8 cellular contexts compared by ENCODE assay signal in genomic region chr15:72272997-72273352, GRCh38. TPM values are rescaled to one million over a fixed set of nuclear protein-coding genes. Genes with fewer than 3 reads are reported as not detected.
DNase-seq lines count a peak whose midpoint lies in the region; ATAC-seq lines count a peak whose summit lies in the region.

No MANE protein-coding gene starts in this region.

- DNase-seq in activated CD4-positive, alpha-beta T cell treated with anti-CD3 and anti-CD28 coated beads for 36 hours, result no peak
- DNase-seq in activated CD4-positive, alpha-beta T cell treated with anti-CD3 and anti-CD28 coated beads for 48 hours, result no peak
- DNase-seq in activated T-helper 2 cell treated with anti-CD3 and anti-CD28 coated beads, Interferon-gamma antibody, Interleukin-2, Interleukin-4, amounts not matched to agents 10 μg/mL and 5 μg/mL and 100 μg/mL, durations not matched to agents 14 hours and 24 hours and 36 hours (ENCODE audit: low spot score), result no peak
- DNase-seq in NAMALWA (ENCODE audit: low spot score) (no peak), MV-4-11 (lab: John Stamatoyannopoulos, UW) (no peak), SIG-M5 treated with dmso at 0.1 percent for 504 hours (lab: John Stamatoyannopoulos, UW; ENCODE audit: unreplicated experiment) (no peak)

- peak overlapping the region; percentile 92 for H3K27ac Mint-ChIP-seq in activated CD4-positive, alpha-beta T cell treated with anti-CD3 and anti-CD28 coated beads for 36 hours
- peak overlapping the region; percentile 76 for H3K27ac Mint-ChIP-seq in activated T-helper 2 cell treated with anti-CD3 and anti-CD28 coated beads, Interferon-gamma antibody, Interleukin-2, Interleukin-4, amounts not matched to agents 10 μg/mL and 5 μg/mL and 100 μg/mL, durations not matched to agents 14 hours and 24 hours and 36 hours

- peak; percentile 3 for ATAC-seq in activated CD4-positive, alpha-beta T cell treated with anti-CD3 and anti-CD28 coated beads for 36 hours

- H3K27me3 ChIP-seq in iPS-20b (ENCODE audit: insufficient read depth, low read length) (peaks cover 23% of the 10 kb centered on the region), subcutaneous abdominal adipose tissue (ENCODE audit: control insufficient read depth in 5 of 5, insufficient read depth in 4 of 5, low read length in 5 of 5) (no peaks in the 10 kb centered on the region)

- POLR2A ChIA-PET in activated CD4-positive, alpha-beta T cell treated with anti-CD3 and anti-CD28 coated beads for 36 hours (lab: Charles Lee), result interaction anchor here (1.1 kb wide), 1 partner anchor 46 kb away, joined by 6 read pairs; no protein-coding TSS in a partner anchor

- H3K27me3 Mint-ChIP-seq in activated CD4-positive, alpha-beta T cell treated with anti-CD3 and anti-CD28 coated beads for 36 hours, result no peaks in the 10 kb centered on the region
- H3K27me3 Mint-ChIP-seq in activated T-helper 2 cell treated with anti-CD3 and anti-CD28 coated beads, Interferon-gamma antibody, Interleukin-2, Interleukin-4, amounts not matched to agents 10 μg/mL and 5 μg/mL and 100 μg/mL, durations not matched to agents 14 hours and 24 hours and 36 hours (ENCODE audit: low read depth), result peaks cover 6% of the 10 kb centered on the region

- no peaks in the 10 kb centered on the region for H3K9me3 ChIP-seq in iPS-20b (ENCODE audit: insufficient read depth, low read depth, low read length)
- H3K9me3 ChIP-seq in subcutaneous abdominal adipose tissue (ENCODE audit: control insufficient read depth in 5 of 5, low read length in 5 of 5), result no peaks in the 10 kb centered on the region

- H3K4me1 Mint-ChIP-seq in activated CD4-positive, alpha-beta T cell treated with anti-CD3 and anti-CD28 coated beads for 36 hours, result peaks cover 35% of the 10 kb centered on the region
- H3K4me1 Mint-ChIP-seq in activated T-helper 2 cell treated with anti-CD3 and anti-CD28 coated beads, Interferon-gamma antibody, Interleukin-2, Interleukin-4, amounts not matched to agents 10 μg/mL and 5 μg/mL and 100 μg/mL, durations not matched to agents 14 hours and 24 hours and 36 hours (ENCODE audit: low read depth), result peaks cover 32% of the 10 kb centered on the region

- intact Hi-C loops in activated CD4-positive, alpha-beta T cell treated with anti-CD3 and anti-CD28 coated beads for 36 hours (cut with DNase I, micrococcal nuclease), result loop anchor here (1.0 to 10.0 kb wide), 14 partner anchors 42 to 1722 kb away; partner anchors contain the start of genes MYO9A (in 2 of the 2), SENP8 (in 2 of the 2), ADPGK (in 1 of the 2) and ARIH1 (in 1 of the 2)
- intact Hi-C loops in activated T-helper 2 cell treated with anti-CD3 and anti-CD28 coated beads, Interferon-gamma antibody, Interleukin-2, Interleukin-4, amounts not matched to agents 10 μg/mL and 5 μg/mL and 100 μg/mL, durations not matched to agents 14 hours and 24 hours and 36 hours (cut with micrococcal nuclease), result loop anchor here (1.0 to 5.0 kb wide), 6 partner anchors 41 to 199 kb away; partner anchors contain the start of genes ARIH1, HEXA, MYO9A and SENP8

- CTCF ChIA-PET in activated CD4-positive, alpha-beta T cell treated with anti-CD3 and anti-CD28 coated beads for 36 hours (lab: Charles Lee), result interaction anchor here (0.5 to 2.7 kb wide), 11 partner anchors 12 to 405 kb away, joined by 3 to 18 read pairs (median 3); no protein-coding TSS in a partner anchor

- H3K9ac ChIP-seq in iPS-20b (ENCODE audit: low read depth, low read length) (peak overlapping the region; percentile 65; the same call in 1 of the 2 replicates), subcutaneous abdominal adipose tissue (ENCODE audit: low read length in 5 of 5) (peak overlapping the region in 4 of 5 donors; percentile 11 to 80 (median 68))

- H3K36me3 Mint-ChIP-seq in activated CD4-positive, alpha-beta T cell treated with anti-CD3 and anti-CD28 coated beads for 36 hours (ENCODE audit: low read depth), result peaks cover 15% of the 10 kb centered on the region
- H3K36me3 Mint-ChIP-seq in activated T-helper 2 cell treated with anti-CD3 and anti-CD28 coated beads, Interferon-gamma antibody, Interleukin-2, Interleukin-4, amounts not matched to agents 10 μg/mL and 5 μg/mL and 100 μg/mL, durations not matched to agents 14 hours and 24 hours and 36 hours (ENCODE audit: low read depth), result peaks cover 22% of the 10 kb centered on the region

- H3K9me3 Mint-ChIP-seq in activated CD4-positive, alpha-beta T cell treated with anti-CD3 and anti-CD28 coated beads for 36 hours (ENCODE audit: low read depth), result no peaks in the 10 kb centered on the region
- H3K9me3 Mint-ChIP-seq in activated T-helper 2 cell treated with anti-CD3 and anti-CD28 coated beads, Interferon-gamma antibody, Interleukin-2, Interleukin-4, amounts not matched to agents 10 μg/mL and 5 μg/mL and 100 μg/mL, durations not matched to agents 14 hours and 24 hours and 36 hours, result no peaks in the 10 kb centered on the region

- H3K4me3 Mint-ChIP-seq in activated CD4-positive, alpha-beta T cell treated with anti-CD3 and anti-CD28 coated beads for 36 hours, result peak overlapping the region; percentile 80
- H3K4me3 Mint-ChIP-seq in activated T-helper 2 cell treated with anti-CD3 and anti-CD28 coated beads, Interferon-gamma antibody, Interleukin-2, Interleukin-4, amounts not matched to agents 10 μg/mL and 5 μg/mL and 100 μg/mL, durations not matched to agents 14 hours and 24 hours and 36 hours (ENCODE audit: low read depth), result peak overlapping the region; percentile 86

- peak overlapping the region; percentile 87 for H3K4me3 ChIP-seq in iPS-20b (ENCODE audit: low read length)
- peak overlapping the region; percentile 39 to 87 (median 76) for H3K4me3 ChIP-seq in subcutaneous abdominal adipose tissue (ENCODE audit: low read depth in 1 of 5, low read length in 5 of 5)

- H3K27ac ChIP-seq in iPS-20b (ENCODE audit: low read length) (peak overlapping the region; percentile 39), subcutaneous abdominal adipose tissue (ENCODE audit: low read depth, low read length) (peak overlapping the region; percentile 3)

- peaks cover 3% of the 10 kb centered on the region; the same call in 1 of the 2 replicates for H3K4me1 ChIP-seq in iPS-20b (ENCODE audit: insufficient read depth, low read length)
- peaks cover 2 to 25% (median 22%) of the 10 kb centered on the region in 5 donors for H3K4me1 ChIP-seq in subcutaneous abdominal adipose tissue (ENCODE audit: control insufficient read depth in 5 of 5, insufficient read depth in 5 of 5, low read length in 5 of 5)

- H3K36me3 ChIP-seq in iPS-20b (ENCODE audit: insufficient read depth, low read depth, low read length), result peaks cover 9% of the 10 kb centered on the region
- H3K36me3 ChIP-seq in subcutaneous abdominal adipose tissue (ENCODE audit: control insufficient read depth in 5 of 5, insufficient read depth in 5 of 5, low read length in 5 of 5), result peaks cover 0 to 10% (median 2%) of the 10 kb centered on the region in 5 donors

RNA-seq across cellular contexts. Expression of gene PARP6, which starts 0.6 kb away (rescaled TPM):
- 10 to 100 TPM; 41.4 to 58.2 TPM for total RNA-seq in activated CD4-positive, alpha-beta T cell treated with anti-CD3 and anti-CD28 coated beads for 36 hours
- total RNA-seq in activated T-helper 2 cell treated with anti-CD3 and anti-CD28 coated beads, Interferon-gamma antibody, Interleukin-2, Interleukin-4, amounts not matched to agents 10 μg/mL and 5 μg/mL and 100 μg/mL, durations not matched to agents 14 hours and 24 hours and 36 hours, result 65.4 and 73.1 TPM in 2 replicates

RNA-seq across cellular contexts. Expression of gene PKM, which starts 42.0 kb away (rescaled TPM):
- total RNA-seq in activated CD4-positive, alpha-beta T cell treated with anti-CD3 and anti-CD28 coated beads for 36 hours, result 1,000 to 10,000 TPM; 2,479 to 3,112 TPM
- 2,347 and 2,391 TPM in 2 replicates for total RNA-seq in activated T-helper 2 cell treated with anti-CD3 and anti-CD28 coated beads, Interferon-gamma antibody, Interleukin-2, Interleukin-4, amounts not matched to agents 10 μg/mL and 5 μg/mL and 100 μg/mL, durations not matched to agents 14 hours and 24 hours and 36 hours

RNA-seq across cellular contexts. Expression of gene CELF6, which starts 47.0 kb away (rescaled TPM):
- total RNA-seq in activated CD4-positive, alpha-beta T cell treated with anti-CD3 and anti-CD28 coated beads for 36 hours, result under 1 TPM; 0.37 to 0.40 TPM
- total RNA-seq in activated T-helper 2 cell treated with anti-CD3 and anti-CD28 coated beads, Interferon-gamma antibody, Interleukin-2, Interleukin-4, amounts not matched to agents 10 μg/mL and 5 μg/mL and 100 μg/mL, durations not matched to agents 14 hours and 24 hours and 36 hours, result 0.16 and 0.30 TPM in 2 replicates
